ENCODE assay signal across 8 cellular contexts in genomic region chr19:41376241-41376997, GRCh38. TPM values are rescaled to one million over a fixed set of nuclear protein-coding genes. Genes with fewer than 3 reads are reported as not detected.
A peak's percentile ranks its signal among the peaks of the same experiment; 100 is the strongest.
DNase-seq lines count a peak whose midpoint lies in the region; ATAC-seq lines count a peak whose summit lies in the region.

TSS of gene TMEM91 (plus strand) at chr19:41376533. CDS start at chr19:41378310, 1,777 bp downstream.

- DNase-seq in NCI-H510A treated with DMSO at 0.1 percent for 48 hours (lab: John Stamatoyannopoulos, UW) = peak; percentile 68
- no peak for DNase-seq in NCI-H510A (lab: John Stamatoyannopoulos, UW)
- DNase-seq in activated naive CD4-positive, alpha-beta T cell treated with Interleukin-2 at 50 U/mL for 16 hours = peak; percentile 17
- peak; percentile 66 for DNase-seq in Right ventricle myocardium superior
- DNase-seq in trophoblast cell = peak in 1 of 2 donors; percentile 60
- DNase-seq in hippocampal formation (lab: John Stamatoyannopoulos, UW) = no peak
- DNase-seq in activated gamma-delta T cell treated with Interleukin-2 at 50 U/mL for 16 hours = no peak
- no peak for DNase-seq in KG1 (lab: John Stamatoyannopoulos, UW)

- WGBS in trophoblast cell (ENCODE audit: extremely low coverage, insufficient coverage, insufficient read length) = no CpG with 5 or more reads among the region's 47 CpGs

- peaks cover 3% of the 10 kb centered on the region for H3K79me1 ChIP-seq in trophoblast cell (ENCODE audit: low read length)

- H3K14ac ChIP-seq in trophoblast cell (ENCODE audit: low read length) = peak within 1 kb of the TSS; percentile 45

- peak within 1 kb of the TSS; percentile 72 for H3K18ac ChIP-seq in trophoblast cell (ENCODE audit: low read length)

- H2BK120ac ChIP-seq in trophoblast cell (ENCODE audit: insufficient read depth, low read length, poor library complexity) = peak within 1 kb of the TSS; percentile 34

- H3K27me3 ChIP-seq in trophoblast cell (ENCODE audit: insufficient read depth, low read length) = no peaks in the 10 kb centered on the region

- H2BK12ac ChIP-seq in trophoblast cell (ENCODE audit: low read length) = no peak within 1 kb of the TSS

- H4K8ac ChIP-seq in trophoblast cell (ENCODE audit: low read depth, low read length) = peak within 1 kb of the TSS; percentile 75

- no peak within 1 kb of the TSS for H3K27ac ChIP-seq in trophoblast cell (ENCODE audit: low read depth, low read length)

- H4K91ac ChIP-seq in trophoblast cell (ENCODE audit: low read depth, low read length) = peak within 1 kb of the TSS; percentile 25

- ATAC-seq in Right ventricle myocardium superior (ENCODE audit: poor library complexity) = peak; percentile 64

- peaks cover 3% of the 10 kb centered on the region for H3K9me3 ChIP-seq in trophoblast cell (ENCODE audit: insufficient read depth, low read depth, low read length)

- intact Hi-C loops in Right ventricle myocardium superior (cut with DNase I) = no loop called here

- no peaks in the 10 kb centered on the region for H3K79me2 ChIP-seq in trophoblast cell (ENCODE audit: control insufficient read depth, insufficient read depth, low read length, poor library complexity)

- no peak within 1 kb of the TSS for H2BK5ac ChIP-seq in trophoblast cell (ENCODE audit: low read depth, low read length, poor library complexity)

- no peak within 1 kb of the TSS for H3K23ac ChIP-seq in trophoblast cell (ENCODE audit: low read length)

- H3K4ac ChIP-seq in trophoblast cell (ENCODE audit: low read depth, low read length) = no peak within 1 kb of the TSS

- no peaks in the 10 kb centered on the region for H3K4me1 ChIP-seq in trophoblast cell (ENCODE audit: control insufficient read depth in 1 of 2, insufficient read depth in 2 of 2, low read length in 2 of 2)

- peak within 1 kb of the TSS; percentile 34 for H4K12ac ChIP-seq in trophoblast cell (ENCODE audit: low read depth, low read length)

- H3K9ac ChIP-seq in trophoblast cell (ENCODE audit: low read length) = peak within 1 kb of the TSS; percentile 62

- H3K4me2 ChIP-seq in trophoblast cell (ENCODE audit: low read length) = peak within 1 kb of the TSS; percentile 86

- peaks cover 0 to 2% of the 10 kb centered on the region in 2 experiments for H3K36me3 ChIP-seq in trophoblast cell (ENCODE audit: control insufficient read depth in 1 of 2, insufficient read depth in 2 of 2, low read length in 2 of 2)

- peak within 1 kb of the TSS; percentile 69 for H3K4me3 ChIP-seq in trophoblast cell (ENCODE audit: low read depth, low read length)

- peak within 1 kb of the TSS; percentile 79 for H2AFZ ChIP-seq in trophoblast cell (ENCODE audit: insufficient read depth, low read length, poor library complexity)

- H2AK5ac ChIP-seq in trophoblast cell (ENCODE audit: low read length) = no peak within 1 kb of the TSS

RNA-seq across cellular contexts. Expression of gene TMEM91, which starts in this region (rescaled TPM):
- total RNA-seq in Right ventricle myocardium superior = 3.5 TPM
- polyA plus RNA-seq in trophoblast cell (2013) = 2.8 and 3.3 TPM in 2 replicates

Comparison
In these comparisons a context has a peak if more than half of its experiments do, and no peak if none do; other contexts are left out.
1. DNase-seq: peak in NCI-H510A treated with DMSO at 0.1 percent for 48 hours (single experiment), activated naive CD4-positive, alpha-beta T cell treated with Interleukin-2 at 50 U/mL for 16 hours (single experiment) and Right ventricle myocardium superior (single experiment); none in NCI-H510A (single experiment), hippocampal formation (0 of 2), activated gamma-delta T cell treated with Interleukin-2 at 50 U/mL for 16 hours (single experiment) and KG1 (single experiment).